Comparison of ENCODE assay signal across 10 cellular contexts in genomic region chr7:64997927-64998391, GRCh38. TPM values are rescaled to one million over a fixed set of nuclear protein-coding genes. Genes with fewer than 3 reads are reported as not detected.
DNase-seq lines count a peak whose midpoint lies in the region; ATAC-seq, FAIRE-seq and TF ChIP-seq lines count a peak whose summit lies in the region.
"Had no signal": no experiment of that assay in that cellular context is flagged by ENCODE, and none has a peak within 500 bp of the region (broad histone marks: within the 10 kb centered on the region; RNA-seq: fewer than 3 reads in every experiment).

No MANE protein-coding gene starts in this region.

- FAIRE-seq in bronchial epithelial cell (lab: Jason Lieb, UNC) = no peak

- H3K4me1 ChIP-seq in left lung = peaks cover 0 to 47% of the 10 kb centered on the region in 2 donors

- POLR2A ChIA-PET in CD4-positive, alpha-beta T cell (lab: Charles Lee) = no interaction called here

- H3K27me3 ChIP-seq in MG63 (no peaks in the 10 kb centered on the region), bronchial epithelial cell (ENCODE audit: control insufficient read depth, insufficient read depth, low read length) (no peaks in the 10 kb centered on the region), left lung (no peaks in the 10 kb centered on the region)
- H3K27me3 ChIP-seq in CD4-positive, alpha-beta T cell (ENCODE audit: control insufficient read depth, insufficient read depth, low read length) = no peaks in the 10 kb centered on the region

- H3K36me3 Mint-ChIP-seq in activated naive CD8-positive, alpha-beta T cell treated with anti-CD3 and anti-CD28 coated beads, Interleukin-2, amount 50 U/mL, for 24 hours (ENCODE audit: low read depth) = peaks cover 52% of the 10 kb centered on the region
- H3K36me3 Mint-ChIP-seq in CD4-positive, alpha-beta T cell (ENCODE audit: low read depth) = peaks cover 82% of the 10 kb centered on the region

- H3K27ac Mint-ChIP-seq in activated naive CD8-positive, alpha-beta T cell treated with anti-CD3 and anti-CD28 coated beads, Interleukin-2, amount 50 U/mL, for 24 hours = no peak overlapping the region
- no peak overlapping the region for H3K27ac Mint-ChIP-seq in CD4-positive, alpha-beta T cell

- DNase-seq in AG20443 (ENCODE audit: low spot score) (peak; percentile 21), MG63 (peak; percentile 40), bronchial epithelial cell (ENCODE audit: low read depth) (peak; percentile 93), left lung (no peak), HuH-7 (ENCODE audit: low spot score) (no peak)
- no peak for DNase-seq in activated naive CD8-positive, alpha-beta T cell treated with anti-CD3 and anti-CD28 coated beads, Interleukin-2, amount 50 U/mL, for 24 hours
- DNase-seq in CD4-positive, alpha-beta T cell = no peak
- DNase-seq: NCI-H146, SW 1271 had no signal

- no peaks in the 10 kb centered on the region for H3K27me3 Mint-ChIP-seq in activated naive CD8-positive, alpha-beta T cell treated with anti-CD3 and anti-CD28 coated beads, Interleukin-2, amount 50 U/mL, for 24 hours
- no peaks in the 10 kb centered on the region for H3K27me3 Mint-ChIP-seq in CD4-positive, alpha-beta T cell

- peak overlapping the region in 1 of 2 donors; percentile 89 for H3K27ac ChIP-seq in left lung
- H3K27ac ChIP-seq in CD4-positive, alpha-beta T cell (ENCODE audit: low read depth, low read length) = no peak overlapping the region

- H3K4me3 Mint-ChIP-seq in activated naive CD8-positive, alpha-beta T cell treated with anti-CD3 and anti-CD28 coated beads, Interleukin-2, amount 50 U/mL, for 24 hours = no peak overlapping the region
- H3K4me3 Mint-ChIP-seq in CD4-positive, alpha-beta T cell = no peak overlapping the region

- H3K36me3 ChIP-seq in MG63 (peaks cover 77% of the 10 kb centered on the region), bronchial epithelial cell (ENCODE audit: control insufficient read depth, insufficient read depth, low read length) (peaks cover 3% of the 10 kb centered on the region), left lung (peaks cover 0 to 20% of the 10 kb centered on the region in 2 donors)

- H3K9me3 ChIP-seq in MG63 = peaks cover 63% of the 10 kb centered on the region
- H3K9me3 ChIP-seq in left lung = peaks cover 3 to 68% of the 10 kb centered on the region in 2 donors
- peaks cover 75% of the 10 kb centered on the region for H3K9me3 ChIP-seq in CD4-positive, alpha-beta T cell (ENCODE audit: control insufficient read depth, low read length)

- intact Hi-C loops in left lung (cut with DNase I) = no loop called here
- intact Hi-C loops in CD4-positive, alpha-beta T cell (cut with DNase I, micrococcal nuclease) = no loop called here

- CTCF ChIA-PET in CD4-positive, alpha-beta T cell (lab: Charles Lee) = no interaction called here

- H3K4me3 ChIP-seq in MG63 = no peak overlapping the region
- no peak overlapping the region for H3K4me3 ChIP-seq in bronchial epithelial cell (ENCODE audit: low read depth, low read length)
- no peak overlapping the region for H3K4me3 ChIP-seq in left lung

- peaks cover 64% of the 10 kb centered on the region for H3K9me3 Mint-ChIP-seq in activated naive CD8-positive, alpha-beta T cell treated with anti-CD3 and anti-CD28 coated beads, Interleukin-2, amount 50 U/mL, for 24 hours
- H3K9me3 Mint-ChIP-seq in CD4-positive, alpha-beta T cell = peaks cover 28% of the 10 kb centered on the region

- ATAC-seq in left lung = peak; percentile 67
- no peak for ATAC-seq in HG03039 (IDR thresholded peaks at IDR 0.05; ENCODE audit: unreplicated experiment)
- no peak for ATAC-seq in activated naive CD8-positive, alpha-beta T cell treated with anti-CD3 and anti-CD28 coated beads, Interleukin-2, amount 50 U/mL, for 24 hours
- ATAC-seq in CD4-positive, alpha-beta T cell (ENCODE audit: poor library complexity) = no peak

- H3K4me1 Mint-ChIP-seq in activated naive CD8-positive, alpha-beta T cell treated with anti-CD3 and anti-CD28 coated beads, Interleukin-2, amount 50 U/mL, for 24 hours = peaks cover 19% of the 10 kb centered on the region
- peaks cover 13% of the 10 kb centered on the region for H3K4me1 Mint-ChIP-seq in CD4-positive, alpha-beta T cell (ENCODE audit: low read depth)

- TF ChIP-seq CTCF in bronchial epithelial cell (IDR thresholded peaks at IDR 0.05; ENCODE audit: insufficient read depth, low read length, severe bottlenecking) (no peak), left lung (IDR thresholded peaks at IDR 0.05) (no peak)
- no peak for TF ChIP-seq CTCF in CD4-positive, alpha-beta T cell (IDR thresholded peaks at IDR 0.05)

RNA-seq across cellular contexts. Expression of gene ZNF117, which starts 7.1 kb away (rescaled TPM):
- total RNA-seq in MG63 (2014; rRNA removed; shearing (Covaris generic); ENCODE audit: low replicate concordance) = 0.94 and 3.7 TPM in 2 replicates
- 5.8 and 20.4 TPM in 2 replicates for total RNA-seq in bronchial epithelial cell
- total RNA-seq in left lung = 10 to 100 TPM; 13.3 to 18.4 TPM
- 1 to 10 TPM; 1.9 to 2.2 TPM for total RNA-seq in CD4-positive, alpha-beta T cell

RNA-seq across cellular contexts. Expression of gene ERV3-1, which starts 8.5 kb away (rescaled TPM):
- 3.3 and 3.7 TPM in 2 replicates for total RNA-seq in MG63 (2014; rRNA removed; shearing (Covaris generic); ENCODE audit: low replicate concordance)
- total RNA-seq in bronchial epithelial cell = 7.4 and 33.5 TPM in 2 replicates
- total RNA-seq in left lung = 10 to 100 TPM; 17.0 to 31.2 TPM
- total RNA-seq in CD4-positive, alpha-beta T cell = 10 to 100 TPM; 16.6 to 17.2 TPM

Comparison
In these comparisons a context has a peak if more than half of its experiments do, and no peak if none do; other contexts are left out.
1. DNase-seq: peak in AG20443 (single experiment), MG63 (single experiment) and bronchial epithelial cell (single experiment); none in left lung (0 of 2), activated naive CD8-positive, alpha-beta T cell treated with anti-CD3 and anti-CD28 coated beads, Interleukin-2, amount 50 U/mL, for 24 hours (single experiment), HuH-7 (single experiment) and CD4-positive, alpha-beta T cell (0 of 10).